ENCODE assay signal across 8 cellular contexts in genomic region chr14:34555583-34556496, GRCh38. TPM values are rescaled to one million over a fixed set of nuclear protein-coding genes. Genes with fewer than 3 reads are reported as not detected.
DNase-seq lines count a peak whose midpoint lies in the region; ATAC-seq, FAIRE-seq and TF ChIP-seq lines count a peak whose summit lies in the region.
"Not testable (repeated sequence)": the region's sequence is repeated elsewhere in the genome, so short reads cannot be mapped to it uniquely, and the experiment has no call there.

No MANE protein-coding gene starts in this region.

- ATAC-seq in GM21619 (IDR thresholded peaks at IDR 0.05; ENCODE audit: unreplicated experiment) (peak; percentile 72), HG02943 (IDR thresholded peaks at IDR 0.05; ENCODE audit: low read depth, unreplicated experiment) (peak; percentile 80), HG03439 (IDR thresholded peaks at IDR 0.05; ENCODE audit: unreplicated experiment) (peak; percentile 70), Right ventricle myocardium inferior (peak; percentile 86), psoas muscle (peak; percentile 84 to 87 (median 85))
- ATAC-seq in activated CD4-positive, CD25-positive, alpha-beta regulatory T cell treated with anti-CD3 and anti-CD28 coated beads, Interleukin-2, amount 50 U/mL, for 24 hours: peak; percentile 78 to 80

- intact Hi-C loops in Right ventricle myocardium inferior (cut with DNase I); psoas muscle (cut with DNase I): not testable (repeated sequence)

- WGBS in psoas muscle, 3 donors: no CpG with 5 or more reads among the region's 49 CpGs

- H3K4me1 ChIP-seq in psoas muscle: not testable (repeated sequence)

- not testable (repeated sequence) for DNase-seq in GM12891 (ENCODE audit: insufficient read length, low spot score); GM19239 (ENCODE audit: insufficient read length, low spot score); Right ventricle myocardium inferior (ENCODE audit: missing footprints); psoas muscle

- not testable (repeated sequence) for TF ChIP-seq CTCF in psoas muscle (IDR thresholded peaks at IDR 0.05)

- not testable (repeated sequence) for TF ChIP-seq POLR2A in GM12891 (IDR thresholded peaks at IDR 0.05; ENCODE audit: low read depth, low read length)

- FAIRE-seq in GM12891 (lab: Jason Lieb, UNC) (peak; percentile 90), GM19239 (lab: Jason Lieb, UNC) (peak; percentile 90)

- H3K4me3 ChIP-seq in psoas muscle: not testable (repeated sequence)

- not testable (repeated sequence) for H3K27me3 ChIP-seq in psoas muscle (ENCODE audit: insufficient read depth in 3 of 3, low read length in 2 of 3)

- not testable (repeated sequence) for H3K27ac ChIP-seq in psoas muscle

- H3K9me3 ChIP-seq in psoas muscle: not testable (repeated sequence)

- H3K36me3 ChIP-seq in psoas muscle (ENCODE audit: insufficient read depth in 1 of 2, low read depth in 1 of 2): not testable (repeated sequence)

RNA-seq across cellular contexts. Expression of gene EAPP, which starts 16.3 kb away (rescaled TPM):
- 34.8 TPM for polyA plus RNA-seq in GM12891 (2012; ENCODE audit: low read depth, missing spikeins)
- total RNA-seq in Right ventricle myocardium inferior (16.7 TPM), psoas muscle (10 to 100 TPM; 19.9 to 28.2 (median 24.0) TPM)
- polyA plus RNA-seq in psoas muscle: 10 to 100 TPM; 16.5 to 30.1 (median 22.9) TPM
